In the genomic region with DNA sequence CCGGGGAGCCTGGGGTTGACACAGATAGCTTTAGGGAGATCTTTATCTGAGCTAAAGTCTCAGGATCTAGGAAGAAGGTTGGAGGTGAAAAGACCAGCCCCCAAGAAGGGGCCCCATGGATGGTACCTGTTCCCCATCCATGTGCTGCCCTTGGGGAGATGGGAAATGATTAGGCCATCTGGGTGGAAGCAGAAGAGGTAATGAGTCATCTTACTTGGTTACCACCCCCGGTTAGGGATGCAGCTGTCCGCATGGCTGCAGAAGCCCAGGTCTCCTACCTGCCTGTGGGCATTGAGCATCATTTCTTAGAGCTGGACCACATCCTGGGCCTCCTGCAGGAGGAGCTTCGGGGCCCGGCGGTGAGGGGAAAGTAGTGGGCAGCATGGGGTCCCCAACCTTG, we compare ENCODE assay signal across 27 cellular contexts. TPM values are rescaled to one million over a fixed set of nuclear protein-coding genes. Genes with fewer than 3 reads are reported as not detected.
"Had no signal": no experiment of that assay in that cellular context is flagged by ENCODE, and none has a peak within 500 bp of the region (broad histone marks: within the 10 kb centered on the region; RNA-seq: fewer than 3 reads in every experiment).

No MANE protein-coding gene starts in this region.

- H3K27ac ChIP-seq: ascending aorta, body of pancreas, cardiac muscle cell, KMS-11, PC-9 had no signal

- ATAC-seq: activated naive CD4-positive, alpha-beta T cell treated with anti-CD3 and anti-CD28 coated beads, Interleukin-2, amount 50 U/mL, for 72 hours; activated naive CD8-positive, alpha-beta T cell treated with anti-CD3 and anti-CD28 coated beads, Interleukin-2, amount 50 U/mL, for 24 hours; activated T-cell treated with anti-CD3 and anti-CD28 coated beads, Interleukin-2, amount 50 U/mL, for 4 hours; body of pancreas; T-helper 17 cell had no signal

- H3K36me3 Mint-ChIP-seq: activated CD4-positive, alpha-beta memory T cell treated with anti-CD3 and anti-CD28 coated beads for 36 hours; activated naive CD4-positive, alpha-beta T cell treated with anti-CD3 and anti-CD28 coated beads, Interleukin-2, amount 50 U/mL, for 72 hours had no signal

- H3K4me3 Mint-ChIP-seq: activated B cell treated with CpG ODN at 0.5 μM for 24 hours; activated CD4-positive, alpha-beta memory T cell treated with anti-CD3 and anti-CD28 coated beads for 36 hours; activated CD4-positive, alpha-beta T cell treated with anti-CD3 and anti-CD28 coated beads, Interleukin-2, amount 10 ng/mL, durations not matched to agents 7 days and 5 days; activated naive CD8-positive, alpha-beta T cell treated with anti-CD3 and anti-CD28 coated beads, Interleukin-2, amount 50 U/mL, for 24 hours; activated T-cell treated with anti-CD3 and anti-CD28 coated beads, Interleukin-2, amount 50 U/mL, for 4 hours; T-helper 17 cell had no signal

- H3K27ac Mint-ChIP-seq: activated B cell treated with CpG ODN at 0.5 μM for 24 hours; activated CD4-positive, alpha-beta memory T cell treated with anti-CD3 and anti-CD28 coated beads for 36 hours; activated CD4-positive, alpha-beta T cell treated with anti-CD3 and anti-CD28 coated beads, Interleukin-2, amount 10 ng/mL, durations not matched to agents 7 days and 5 days; activated naive CD4-positive, alpha-beta T cell treated with anti-CD3 and anti-CD28 coated beads, Interleukin-2, amount 50 U/mL, for 72 hours; activated naive CD8-positive, alpha-beta T cell treated with anti-CD3 and anti-CD28 coated beads, Interleukin-2, amount 50 U/mL, for 24 hours; T-helper 17 cell had no signal

- H3K4me2 ChIP-seq: KMS-11, PC-9 had no signal

- H3K9ac ChIP-seq: KMS-11 had no signal

- H3K9me3 ChIP-seq: ascending aorta, body of pancreas had no signal

- H3K4me3 ChIP-seq: ascending aorta, body of pancreas, cardiac muscle cell, PC-9 had no signal

- H3K36me3 ChIP-seq: ascending aorta, cardiac muscle cell had no signal

- H2AFZ ChIP-seq: PC-9 had no signal

- DNase-seq: activated B cell treated with CpG ODN at 0.5 μM for 24 hours; activated CD4-positive, alpha-beta memory T cell treated with anti-CD3 and anti-CD28 coated beads for 36 hours; activated CD4-positive, alpha-beta T cell treated with anti-CD3 and anti-CD28 coated beads, Interleukin-2, amount 10 ng/mL, durations not matched to agents 7 days and 5 days; activated CD8-positive, alpha-beta memory T cell treated with anti-CD3 and anti-CD28 coated beads for 24 hours; activated effector memory CD4-positive, alpha-beta T cell treated with anti-CD3 and anti-CD28 coated beads, Interleukin-2, amount 50 U/mL, for 16 hours; activated naive CD4-positive, alpha-beta T cell treated with Interleukin-2 at 50 U/mL for 16 hours; activated naive CD8-positive, alpha-beta T cell treated with anti-CD3 and anti-CD28 coated beads, Interleukin-2, amount 50 U/mL, for 24 hours; activated T-cell treated with anti-CD3 and anti-CD28 coated beads, Interleukin-2, amount 50 U/mL, for 4 hours; amniotic stem cell; body of pancreas; MM.1S; NCI-H1105 treated with DMSO at 0.1 percent for 48 hours; NCI-H146; NCI-H187 treated with DMSO at 0.1 percent for 48 hours; NCI-H2081 treated with DMSO at 0.1 percent for 48 hours; NCI-H226; NCI-H526; PC-9; SHP77 treated with DMSO at 0.1 percent for 48 hours; T-helper 17 cell; T1000 had no signal

- H3K9me3 Mint-ChIP-seq: activated B cell treated with CpG ODN at 0.5 μM for 24 hours; activated CD4-positive, alpha-beta memory T cell treated with anti-CD3 and anti-CD28 coated beads for 36 hours; activated CD4-positive, alpha-beta T cell treated with anti-CD3 and anti-CD28 coated beads, Interleukin-2, amount 10 ng/mL, durations not matched to agents 7 days and 5 days; activated naive CD4-positive, alpha-beta T cell treated with anti-CD3 and anti-CD28 coated beads, Interleukin-2, amount 50 U/mL, for 72 hours; activated naive CD8-positive, alpha-beta T cell treated with anti-CD3 and anti-CD28 coated beads, Interleukin-2, amount 50 U/mL, for 24 hours; activated T-cell treated with anti-CD3 and anti-CD28 coated beads, Interleukin-2, amount 50 U/mL, for 4 hours had no signal

- H3K4me1 ChIP-seq: ascending aorta had no signal

RNA-seq across cellular contexts. Expression of gene CPLX3, which starts 3.1 kb away (rescaled TPM):
- total RNA-seq: activated CD4-positive, alpha-beta memory T cell treated with anti-CD3 and anti-CD28 coated beads for 36 hours; ascending aorta; body of pancreas; cardiac muscle cell; PC-9; SK-MEL-5 had no signal

RNA-seq across cellular contexts. Expression of gene LMAN1L, which starts 10.7 kb away (rescaled TPM):
- total RNA-seq: activated CD4-positive, alpha-beta memory T cell treated with anti-CD3 and anti-CD28 coated beads for 36 hours; ascending aorta; body of pancreas; cardiac muscle cell; NCI-H460; PC-9; SK-MEL-5 had no signal
